ENCODE assay signal across 20 cellular contexts in genomic region chr2:235378261-235378660, GRCh38.
DNase-seq lines count a peak whose midpoint lies in the region; ATAC-seq and TF ChIP-seq lines count a peak whose summit lies in the region.
"Had no signal": no experiment of that assay in that cellular context is flagged by ENCODE, and none has a peak within 500 bp of the region (broad histone marks: within the 10 kb centered on the region; RNA-seq: fewer than 3 reads in every experiment).

No MANE protein-coding gene starts in this region.

- TF ChIP-seq CTCF in PC-3 (conservative IDR thresholded peaks at IDR 0.05; ENCODE audit: low read depth, low read length) (no peak), fibroblast of pulmonary artery (IDR thresholded peaks at IDR 0.05; ENCODE audit: low read length, missing control alignments) (no peak), upper lobe of right lung (IDR thresholded peaks at IDR 0.05) (no peak), sigmoid colon (IDR thresholded peaks at IDR 0.05) (no peak)

- POLR2A ChIA-PET in PC-3 (lab: Charles Lee; ENCODE audit: unreplicated experiment) = no interaction called here

- no peak overlapping the region for H3K4me2 ChIP-seq in PC-3 (ENCODE audit: low read length)
- H3K4me2 ChIP-seq: neural progenitor cell had no signal

- H3K79me2 ChIP-seq in PC-3 (ENCODE audit: low read length) = no peaks in the 10 kb centered on the region

- H3K4me3 ChIP-seq in PC-3 (ENCODE audit: low read length) (no peak overlapping the region), fibroblast of pulmonary artery (replicated peaks; ENCODE audit: low read depth, low read length) (no peak overlapping the region), upper lobe of right lung (no peak overlapping the region), sigmoid colon (no peak overlapping the region)
- H3K4me3 ChIP-seq: neural progenitor cell, right lobe of liver, testis had no signal

- BruUV-seq in PC-3 (replicated peaks; lab: Mats Ljungman, UMichigan) = no TSS peak

- DNase-seq in NCI-H1694 treated with DMSO at 0.1 percent for 48 hours (lab: John Stamatoyannopoulos, UW) (peak; percentile 9), NCI-H1694 (lab: John Stamatoyannopoulos, UW) (no peak), PC-3 (peak; percentile 45), fibroblast of pulmonary artery (ENCODE audit: low read depth) (peak; percentile 16), upper lobe of right lung (no peak), sigmoid colon (no peak), hippocampal formation (lab: John Stamatoyannopoulos, UW) (no peak), NCI-H748 treated with DMSO at 0.1 percent for 48 hours (lab: John Stamatoyannopoulos, UW) (no peak)
- DNase-seq: activated CD4-positive, alpha-beta T cell treated with anti-CD3 and anti-CD28 coated beads, Interleukin-2, amount 50 U/mL, for 4 hours; activated T-cell treated with anti-CD3 and anti-CD28 coated beads, Interleukin-2, amount 50 U/mL, for 4 hours; CD4-positive, alpha-beta T cell; central memory CD4-positive, alpha-beta T cell; NCI-H446; OCI-M1; right lobe of liver; stimulated activated CD4-positive, alpha-beta T cell treated with anti-CD3 and anti-CD28 coated beads, Interleukin-4, amount 100 ng/mL, for 24 hours; testis had no signal

- intact Hi-C loops in PC-3 (cut with micrococcal nuclease) = no loop called here
- intact Hi-C loops in upper lobe of right lung (cut with DNase I) = no loop called here
- intact Hi-C loops in sigmoid colon (cut with DNase I) = no loop called here

- H3K9ac ChIP-seq in PC-3 (ENCODE audit: low read length) = no peak overlapping the region
- H3K9ac ChIP-seq: neural progenitor cell had no signal

- CTCF ChIA-PET in PC-3 (lab: Charles Lee) = no interaction called here

- no peaks in the 10 kb centered on the region for H3K9me3 ChIP-seq in PC-3 (ENCODE audit: low read length)
- H3K9me3 ChIP-seq in upper lobe of right lung = no peaks in the 10 kb centered on the region
- no peaks in the 10 kb centered on the region for H3K9me3 ChIP-seq in sigmoid colon
- H3K9me3 ChIP-seq: right lobe of liver, testis had no signal

- no peak for TF ChIP-seq POLR2A in sigmoid colon (IDR thresholded peaks at IDR 0.05)

- H3K27me3 ChIP-seq in PC-3 (ENCODE audit: low read length) (no peaks in the 10 kb centered on the region), upper lobe of right lung (no peaks in the 10 kb centered on the region), sigmoid colon (no peaks in the 10 kb centered on the region)
- H3K27me3 ChIP-seq: neural progenitor cell, right lobe of liver, testis had no signal

- WGBS in sigmoid colon, 2 donors = 17 to 40% methylated on average over 3 of the region's 3 CpGs

- H4K20me1 ChIP-seq in PC-3 (ENCODE audit: low read length) = no peaks in the 10 kb centered on the region

- no peak for TF ChIP-seq EP300 in sigmoid colon (IDR thresholded peaks at IDR 0.05)

- no peaks in the 10 kb centered on the region for H3F3A ChIP-seq in PC-3 (ENCODE audit: low read length, unreplicated experiment)

- ATAC-seq in PC-3 = peak; percentile 49; the same call in 1 of the 2 replicates
- ATAC-seq in upper lobe of right lung = peak; percentile 34
- ATAC-seq: activated T-cell treated with anti-CD3 and anti-CD28 coated beads, Interleukin-2, amount 50 U/mL, for 4 hours; SK-N-SH treated with all-trans-retinoic acid at 6 μM for 48 hours had no signal

- H3K4me1 ChIP-seq in PC-3 (ENCODE audit: insufficient read depth, low read length) = peaks cover 5% of the 10 kb centered on the region; the same call in 1 of the 2 replicates
- H3K4me1 ChIP-seq in upper lobe of right lung = no peaks in the 10 kb centered on the region
- no peaks in the 10 kb centered on the region for H3K4me1 ChIP-seq in sigmoid colon
- H3K4me1 ChIP-seq: neural progenitor cell, testis had no signal

- H2AFZ ChIP-seq in PC-3 (ENCODE audit: low read length) = peak overlapping the region; percentile 33
- H2AFZ ChIP-seq: neural progenitor cell had no signal

- H3K36me3 ChIP-seq in PC-3 (ENCODE audit: low read depth, low read length) (no peaks in the 10 kb centered on the region), upper lobe of right lung (no peaks in the 10 kb centered on the region), sigmoid colon (no peaks in the 10 kb centered on the region)
- H3K36me3 ChIP-seq: neural progenitor cell, right lobe of liver had no signal

- H3K27ac ChIP-seq in PC-3 (ENCODE audit: low read length) (no peak overlapping the region), upper lobe of right lung (no peak overlapping the region), sigmoid colon (no peak overlapping the region)
- H3K27ac ChIP-seq: 22Rv1, neural progenitor cell, right lobe of liver, testis had no signal

- no peaks in the 10 kb centered on the region for H3K9me2 ChIP-seq in PC-3 (replicated peaks; ENCODE audit: low read length)

Comparison
In these comparisons a context has a peak if more than half of its experiments do, and no peak if none do; other contexts are left out.
1. DNase-seq: peak in NCI-H1694 treated with DMSO at 0.1 percent for 48 hours (single experiment), PC-3 (single experiment) and fibroblast of pulmonary artery (single experiment); none in NCI-H1694 (single experiment), upper lobe of right lung (single experiment), sigmoid colon (single experiment), hippocampal formation (0 of 2) and NCI-H748 treated with DMSO at 0.1 percent for 48 hours (single experiment).